ENCODE assay signal across 8 cellular contexts in genomic region chr1:39902121-39902807, GRCh38. TPM values are rescaled to one million over a fixed set of nuclear protein-coding genes. Genes with fewer than 3 reads are reported as not detected.
DNase-seq lines count a peak whose midpoint lies in the region; ATAC-seq, FAIRE-seq and TF ChIP-seq lines count a peak whose summit lies in the region.

No MANE protein-coding gene starts in this region.

- H3K4me1 Mint-ChIP-seq in astrocyte (ENCODE audit: low read depth, unreplicated experiment) = peaks cover 15% of the 10 kb centered on the region

- ATAC-seq in GM21737 (IDR thresholded peaks at IDR 0.05; ENCODE audit: unreplicated experiment) = peak; percentile 52

- H3K27me3 Mint-ChIP-seq in astrocyte (ENCODE audit: low read depth, unreplicated experiment) = peaks cover 18% of the 10 kb centered on the region

- H3K4me3 ChIP-seq in astrocyte (ENCODE audit: insufficient read depth, low read depth, low read length) = peak overlapping the region; percentile 68
- H3K4me3 ChIP-seq in iPS-11a (ENCODE audit: low read depth, low read length) = peak overlapping the region; percentile 70
- H3K4me3 ChIP-seq in skeletal muscle satellite cell (ENCODE audit: low read length) = peak overlapping the region; percentile 81

- DNase-seq in DMS79 treated with DMSO at 0.1 percent for 48 hours (lab: John Stamatoyannopoulos, UW) (peak; percentile 93), LoVo (ENCODE audit: low spot score) (peak; percentile 90), T-helper 1 cell (peak; percentile 31 to 56 (median 52)), astrocyte (ENCODE audit: low read depth) (no peak), T1000 (lab: John Stamatoyannopoulos, UW) (no peak)

- H3K27me3 ChIP-seq in astrocyte (ENCODE audit: insufficient read depth, low read length) = peaks cover 24% of the 10 kb centered on the region
- peaks cover 58% of the 10 kb centered on the region for H3K27me3 ChIP-seq in skeletal muscle satellite cell (ENCODE audit: control insufficient read depth, insufficient read depth, low read length)

- H3K4me3 Mint-ChIP-seq in astrocyte (ENCODE audit: unreplicated experiment) = peak overlapping the region; percentile 68

- H3K9me3 Mint-ChIP-seq in astrocyte (ENCODE audit: unreplicated experiment) = no peaks in the 10 kb centered on the region

- no peaks in the 10 kb centered on the region for H3K36me3 ChIP-seq in astrocyte (ENCODE audit: insufficient read depth, low read length)
- no peaks in the 10 kb centered on the region for H3K36me3 ChIP-seq in skeletal muscle satellite cell (ENCODE audit: insufficient read depth, low read length)

- no peak for FAIRE-seq in astrocyte (lab: Jason Lieb, UNC)

- peak overlapping the region; percentile 88 for H2AFZ ChIP-seq in astrocyte (ENCODE audit: low read depth, low read length)

- H3K79me2 ChIP-seq in astrocyte (ENCODE audit: insufficient read depth, low read length) = no peaks in the 10 kb centered on the region

- TF ChIP-seq CTCF in astrocyte (IDR thresholded peaks at IDR 0.05; ENCODE audit: insufficient read depth, low read depth, low read length) = peak; percentile 30

- no peaks in the 10 kb centered on the region for H3K36me3 Mint-ChIP-seq in astrocyte (ENCODE audit: low read depth, unreplicated experiment)

- H3K27ac ChIP-seq in astrocyte (ENCODE audit: low read depth, low read length) = no peak overlapping the region

- H3K9ac ChIP-seq in astrocyte (ENCODE audit: low read length) = peak overlapping the region; percentile 58
- peak overlapping the region; percentile 69 for H3K9ac ChIP-seq in skeletal muscle satellite cell (ENCODE audit: low read depth, low read length)

- H3K4me2 ChIP-seq in astrocyte (ENCODE audit: low read length) (peak overlapping the region; percentile 98), skeletal muscle satellite cell (ENCODE audit: low read length) (peak overlapping the region; percentile 99)

- peaks cover 3% of the 10 kb centered on the region for H4K20me1 ChIP-seq in astrocyte (ENCODE audit: insufficient read depth, low read length)

- H3K4me1 ChIP-seq in astrocyte (ENCODE audit: insufficient read depth, low read length) = peaks cover 11% of the 10 kb centered on the region
- H3K4me1 ChIP-seq in skeletal muscle satellite cell (ENCODE audit: control insufficient read depth, insufficient read depth, low read length) = peaks cover 21% of the 10 kb centered on the region

- H3K9me3 ChIP-seq in astrocyte (ENCODE audit: insufficient read depth, low read depth, low read length) (no peaks in the 10 kb centered on the region), skeletal muscle satellite cell (replicated peaks; ENCODE audit: low read length) (no peaks in the 10 kb centered on the region)

- no peak overlapping the region for H3K27ac Mint-ChIP-seq in astrocyte (ENCODE audit: unreplicated experiment)

RNA-seq across cellular contexts. Expression of gene MYCL, which starts 0.5 kb away (rescaled TPM):
- 3.3 and 3.8 TPM in 2 replicates for total RNA-seq in astrocyte
- 0.25 and 1.5 TPM in 2 replicates for total RNA-seq in skeletal muscle satellite cell (2012; rRNA removed)

RNA-seq across cellular contexts. Expression of gene TRIT1, which starts 19.0 kb away (rescaled TPM):
- 19.2 and 21.9 TPM in 2 replicates for total RNA-seq in astrocyte
- 21.2 and 29.4 TPM in 2 replicates for total RNA-seq in skeletal muscle satellite cell (2012; rRNA removed)

RNA-seq across cellular contexts. Expression of gene MFSD2A, which starts 52.7 kb away (rescaled TPM):
- total RNA-seq in astrocyte = 2.9 and 3.3 TPM in 2 replicates
- total RNA-seq in skeletal muscle satellite cell (2012; rRNA removed) = 10.6 and 11.1 TPM in 2 replicates

Comparison
In these comparisons a context has a peak if more than half of its experiments do, and no peak if none do; other contexts are left out.
1. DNase-seq: peak in DMS79 treated with DMSO at 0.1 percent for 48 hours (single experiment), LoVo (single experiment) and T-helper 1 cell (5 of 5); none in astrocyte (single experiment) and T1000 (single experiment).
2. Peak in every context shown above with its lines, with median percentiles within 50 percentile points of each other: H3K4me3 ChIP-seq.